ENCODE assay signal across 19 cellular contexts in genomic region chr12:132479291-132479690, GRCh38. TPM values are rescaled to one million over a fixed set of nuclear protein-coding genes. Genes with fewer than 3 reads are reported as not detected.
DNase-seq lines count a peak whose midpoint lies in the region; ATAC-seq, FAIRE-seq and TF ChIP-seq lines count a peak whose summit lies in the region.
"Had no signal": no experiment of that assay in that cellular context is flagged by ENCODE, and none has a peak within 500 bp of the region (broad histone marks: within the 10 kb centered on the region; RNA-seq: fewer than 3 reads in every experiment).

No MANE protein-coding gene starts in this region.

- no peak for FAIRE-seq in K562 (lab: Jason Lieb, UNC)
- FAIRE-seq: GM18507 had no signal

- H3K79me2 ChIP-seq in K562 (ENCODE audit: control insufficient read depth, insufficient read depth, low read length) = no peaks in the 10 kb centered on the region

- DNase-seq in K562 (ENCODE audit: extremely low read depth in 1 of 4, low spot score in 3 of 4) = no peak
- no peak for DNase-seq in memory B cell (ENCODE audit: low spot score in 2 of 2)
- DNase-seq in occipital lobe (lab: John Stamatoyannopoulos, UW) = no peak
- DNase-seq in SKM-1 treated with dmso at 0.1 percent for 144 hours (lab: John Stamatoyannopoulos, UW; ENCODE audit: unreplicated experiment) = no peak
- DNase-seq: Calu3; H9; KG1; MM.1S; NCI-H2029; NCI-H446; NCI-H524 treated with DMSO at 0.1 percent for 48 hours; NCI-H82; NK-92 treated with Interleukin-12 subunit alpha and Interleukin-12 subunit beta, amount 100 ng/mL, for 24 hours; SHP77 had no signal

- TF ChIP-seq CTCF in K562 (IDR thresholded peaks at IDR 0.05 in 2 of 3, conservative IDR thresholded peaks at IDR 0.05 in 1 of 3; ENCODE audit: insufficient read depth in 2 of 3, low read depth in 1 of 3, low read length in 3 of 3) = no peak

- intact Hi-C loops in K562 (cut with micrococcal nuclease) = loop anchor here (5.0 kb wide), 1 partner anchor 43 kb away; no protein-coding TSS in a partner anchor

- ATAC-seq in K562 = peak; percentile 7; the same call in 2 of the 3 replicates
- ATAC-seq in memory B cell (ENCODE audit: low read depth) = no peak
- no peak for ATAC-seq in GM18870 (IDR thresholded peaks at IDR 0.05; ENCODE audit: unreplicated experiment)

- H3K4me2 ChIP-seq in BLaER1 (peak overlapping the region; percentile 94), K562 (ENCODE audit: insufficient read depth, low read length) (no peak overlapping the region)
- H3K4me2 ChIP-seq in BLaER1 treated with 17β-estradiol and CSF1 and Interleukin-3, amounts not matched to agents 10 nM and 100 nM = peak overlapping the region; percentile 74 to 99 (median 89)
- H3K4me2 ChIP-seq: GM23338 had no signal

- no peak for TF ChIP-seq EP300 in K562 (IDR thresholded peaks at IDR 0.05; ENCODE audit: low read length)

- H2AFZ ChIP-seq in K562 (ENCODE audit: low read depth, low read length) = no peak overlapping the region
- H2AFZ ChIP-seq: GM23338 had no signal

- H4K20me1 ChIP-seq in BLaER1 = no peaks in the 10 kb centered on the region
- H4K20me1 ChIP-seq in BLaER1 treated with 17β-estradiol and CSF1 and Interleukin-3, amounts not matched to agents 10 nM and 100 nM = peaks cover 0 to 4% (median 0%) of the 10 kb centered on the region in 11 experiments; a peak in 1 of 22 replicates
- H4K20me1 ChIP-seq in K562 (replicated peaks; ENCODE audit: control insufficient read depth, insufficient read depth, low read length) = peaks cover 20% of the 10 kb centered on the region; the same call in 1 of the 2 replicates

- BruUV-seq in K562 (replicated peaks; lab: Mats Ljungman, UMichigan) = no TSS peak

- POLR2A ChIA-PET in K562 (lab: Yijun Ruan, JAX) = interaction anchor here (0.6 to 0.7 kb wide), 2 partner anchors 104 to 112 kb away, joined by 3 to 4 read pairs; no protein-coding TSS in a partner anchor

- H3K36me3 Mint-ChIP-seq in memory B cell = no peaks in the 10 kb centered on the region

- H3K4me1 Mint-ChIP-seq in memory B cell = peaks cover 50% of the 10 kb centered on the region

- no peaks in the 10 kb centered on the region for H3K27me3 Mint-ChIP-seq in memory B cell

- H3K9me3 Mint-ChIP-seq in memory B cell = no peaks in the 10 kb centered on the region

- TF ChIP-seq POLR2A in K562 (conservative IDR thresholded peaks at IDR 0.05) = no peak

- in situ Hi-C loops in K562 (cut with MboI) = no loop called here

- WGBS in K562 (ENCODE audit: insufficient coverage, low coverage, missing lambda C conversion rate) = 7% methylated on average over 11 of the region's 13 CpGs

- CTCF ChIA-PET in K562 (lab: Yijun Ruan, JAX; ENCODE audit: low intra/inter-chr PET ratio) = no interaction called here

- H3K36me3 ChIP-seq in BLaER1 = no peaks in the 10 kb centered on the region
- no peaks in the 10 kb centered on the region for H3K36me3 ChIP-seq in BLaER1 treated with 17β-estradiol and CSF1 and Interleukin-3, amounts not matched to agents 10 nM and 100 nM
- H3K36me3 ChIP-seq in K562 (ENCODE audit: control insufficient read depth, insufficient read depth, low read length) = no peaks in the 10 kb centered on the region

- no peaks in the 10 kb centered on the region for H3K27me3 ChIP-seq in BLaER1
- H3K27me3 ChIP-seq in BLaER1 treated with 17β-estradiol and CSF1 and Interleukin-3, amounts not matched to agents 10 nM and 100 nM = peaks cover 0 to 27% (median 0%) of the 10 kb centered on the region in 11 experiments; a peak in 9 of 22 replicates
- peaks cover 47 to 57% of the 10 kb centered on the region in 2 experiments for H3K27me3 ChIP-seq in K562 (ENCODE audit: control insufficient read depth in 2 of 2, insufficient read depth in 2 of 2, low read length in 2 of 2)

- peak overlapping the region; percentile 50 for H3K27ac Mint-ChIP-seq in memory B cell
- H3K27ac Mint-ChIP-seq: GM23338, H9 had no signal

- no peaks in the 10 kb centered on the region for H3K9me1 ChIP-seq in K562 (ENCODE audit: control insufficient read depth, insufficient read depth, low read length)

- TF ChIP-seq RAD21 in K562 (CRISPR knock-in tag; conservative IDR thresholded peaks at IDR 0.05 in 1 of 2, IDR thresholded peaks at IDR 0.05 in 1 of 2) = no peak

- H3K9me3 ChIP-seq in BLaER1 (no peaks in the 10 kb centered on the region), K562 (replicated peaks; ENCODE audit: control insufficient read depth, insufficient read depth, low read depth, low read length) (peaks cover 2% of the 10 kb centered on the region; the same call in 1 of the 2 replicates)
- peaks cover 0 to under 1% (median 0%) of the 10 kb centered on the region in 11 experiments; a peak in 2 of 22 replicates for H3K9me3 ChIP-seq in BLaER1 treated with 17β-estradiol and CSF1 and Interleukin-3, amounts not matched to agents 10 nM and 100 nM (replicated peaks in 1 of 11)

- H3K4me3 ChIP-seq in BLaER1 (peak overlapping the region; percentile 42; the same call in 1 of the 2 replicates), K562 (no peak overlapping the region)
- peak overlapping the region in 1 of 10 experiments; percentile 8; a peak in 1 of 20 replicates for H3K4me3 ChIP-seq in BLaER1 treated with 17β-estradiol and CSF1 and Interleukin-3, amounts not matched to agents 10 nM and 100 nM
- H3K4me3 ChIP-seq: GM23338 had no signal

- H3K4me3 Mint-ChIP-seq in memory B cell = no peak overlapping the region
- H3K4me3 Mint-ChIP-seq: GM23338, H9 had no signal

- H3K27ac ChIP-seq in BLaER1 = peak overlapping the region; percentile 75
- peak overlapping the region in 5 of 11 experiments; percentile 18 to 53 (median 34); a peak in 4 of 22 replicates for H3K27ac ChIP-seq in BLaER1 treated with 17β-estradiol and CSF1 and Interleukin-3, amounts not matched to agents 10 nM and 100 nM
- no peak overlapping the region for H3K27ac ChIP-seq in K562 (ENCODE audit: extremely low read depth, low read depth, low read length)

- H3K4me1 ChIP-seq in BLaER1 (peaks cover 90% of the 10 kb centered on the region), K562 (replicated peaks in 1 of 2; ENCODE audit: control insufficient read depth in 2 of 2, insufficient read depth in 2 of 2, low read length in 2 of 2) (peaks cover 0 to 69% of the 10 kb centered on the region in 2 experiments; a peak in 3 of 5 replicates)
- H3K4me1 ChIP-seq in BLaER1 treated with 17β-estradiol and CSF1 and Interleukin-3, amounts not matched to agents 10 nM and 100 nM = peaks cover 74 to 90% (median 87%) of the 10 kb centered on the region in 10 experiments

- peak overlapping the region; percentile 13 for H3K9ac ChIP-seq in BLaER1
- H3K9ac ChIP-seq in BLaER1 treated with 17β-estradiol and CSF1 and Interleukin-3, amounts not matched to agents 10 nM and 100 nM = peak overlapping the region in 6 of 11 experiments; percentile 10 to 66 (median 47); a peak in 8 of 22 replicates
- H3K9ac ChIP-seq in K562 (ENCODE audit: insufficient read depth in 1 of 2, low read depth in 2 of 2, low read length in 2 of 2) = peak overlapping the region in 1 of 2 experiments; percentile 26; a peak in 1 of 4 replicates

TF ChIP-seq in K562, 482 proteins besides CTCF, POLR2A, EP300 and RAD21:
- TF ChIP-seq MTA3 (IDR thresholded peaks at IDR 0.05; ENCODE audit: borderline replicate concordance) = no peak
- TF ChIP-seq HNRNPL (IDR thresholded peaks at IDR 0.05; ENCODE audit: low read depth, low read length) = no peak
- no peak for TF ChIP-seq MED1 (CRISPR knock-in tag; IDR thresholded peaks at IDR 0.05; ENCODE audit: borderline replicate concordance)
- TF ChIP-seq TOE1 (IDR thresholded peaks at IDR 0.05; ENCODE audit: borderline replicate concordance) = no peak
- no peak for TF ChIP-seq TOE1 (CRISPR knock-in tag; IDR thresholded peaks at IDR 0.05; ENCODE audit: borderline replicate concordance, low read depth)
- no peak for TF ChIP-seq ZNF282 (CRISPR knock-in tag; IDR thresholded peaks at IDR 0.05)
- no peak for TF ChIP-seq BMI1 (IDR thresholded peaks at IDR 0.05; ENCODE audit: low read length)
- TF ChIP-seq KDM5B (IDR thresholded peaks at IDR 0.05; ENCODE audit: insufficient replicate concordance, low read depth, low read length) = no peak
- no peak for TF ChIP-seq ZNF699 (CRISPR knock-in tag; IDR thresholded peaks at IDR 0.05; ENCODE audit: insufficient replicate concordance)
- TF ChIP-seq PCBP1 (IDR thresholded peaks at IDR 0.05; ENCODE audit: low read depth, low read length, poor library complexity, severe bottlenecking) = no peak
- TF ChIP-seq ZKSCAN8 (CRISPR knock-in tag; IDR thresholded peaks at IDR 0.05) = no peak
- no peak for TF ChIP-seq HEY1 (CRISPR knock-in tag; IDR thresholded peaks at IDR 0.05; ENCODE audit: borderline replicate concordance)
- TF ChIP-seq LARP7 (IDR thresholded peaks at IDR 0.05) = no peak

RNA-seq across cellular contexts. Expression of gene FBRSL1, which starts 10.7 kb away (rescaled TPM):
- 25.5 and 41.9 TPM in 2 replicates for total RNA-seq in K562 (2011; cell fraction: chromatin; rRNA removed; ENCODE audit: low replicate concordance)
- total RNA-seq in K562 (2011; cell fraction: nucleolus; rRNA removed) = 25.0 and 40.7 TPM in 2 replicates
- total RNA-seq in K562 (2011; cell fraction: nucleoplasm; rRNA removed) = 23.3 and 28.3 TPM in 2 replicates
- total RNA-seq in K562 (2014; rRNA removed) (21.7 and 24.6 TPM in 2 replicates), K562 (2014; rRNA removed; fragmentation: Illumina TruSeq; extraction: Trizol) (1.1 and 1.3 TPM in 2 replicates), K562 (2015; rRNA removed; fragmentation: Illumina TruSeq; extraction: Trizol) (7.3 and 12.9 TPM in 2 replicates), K562 (2021) (112 and 129 TPM in 2 replicates), occipital lobe (5.3 TPM)
- polyA plus RNA-seq in K562 (2011; rRNA removed) (1.9 and 4.3 TPM in 2 replicates), K562 (2014; fragmentation: Illumina TruSeq; extraction: Trizol) (29.3 and 35.8 TPM in 2 replicates), K562 (2014; fragmentation: Nextera tagmentation; extraction: Ambion mirVana) (under 1 TPM; 0.24 to 0.29 TPM), K562 (2014; rRNA removed) (27.4 and 32.3 TPM in 2 replicates)
- polyA plus RNA-seq in K562 (2011; cell fraction: cytosol; rRNA removed) = 3.7 and 13.3 TPM in 2 replicates
- 16.7 and 51.7 TPM in 2 replicates for polyA plus RNA-seq in K562 (2011; cell fraction: nucleus; rRNA removed)
- 41.9 and 54.8 TPM in 2 replicates for polyA plus RNA-seq in K562 (2012)
- 0.81 and 1.8 TPM in 2 replicates for polyA minus RNA-seq in K562 (2011; rRNA and poly(A)+ RNA removed)
- 21.0 and 29.9 TPM in 2 replicates for polyA minus RNA-seq in K562 (2011; cell fraction: cytosol; rRNA and poly(A)+ RNA removed)
- 9.0 and 9.3 TPM in 2 replicates for polyA minus RNA-seq in K562 (2011; cell fraction: nucleus; rRNA and poly(A)+ RNA removed)
